Comparison of ENCODE assay signal across 23 cellular contexts in the genomic region with DNA sequence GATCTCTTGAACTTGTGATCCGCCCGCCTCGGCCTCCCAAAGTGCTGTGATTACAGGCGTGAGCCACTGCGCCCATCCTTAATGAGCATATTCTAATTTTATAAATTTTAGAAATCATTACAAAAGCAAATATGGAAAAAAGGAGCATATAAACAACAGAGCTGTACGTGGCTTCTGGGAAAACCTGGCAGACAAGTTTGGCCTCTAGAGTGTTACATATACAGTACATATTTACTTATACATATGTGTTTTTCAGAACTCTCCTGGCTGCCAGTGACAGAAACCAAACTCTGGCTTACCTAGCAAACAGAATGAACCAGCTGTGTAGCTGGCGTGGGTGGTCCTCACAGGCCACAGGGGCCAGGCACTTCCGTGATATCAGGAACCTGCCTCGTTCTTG. TPM values are rescaled to one million over a fixed set of nuclear protein-coding genes. Genes with fewer than 3 reads are reported as not detected.
DNase-seq lines count a peak whose midpoint lies in the region; ATAC-seq and TF ChIP-seq lines count a peak whose summit lies in the region.
"Had no signal": no experiment of that assay in that cellular context is flagged by ENCODE, and none has a peak within 500 bp of the region (broad histone marks: within the 10 kb centered on the region; RNA-seq: fewer than 3 reads in every experiment).

No MANE protein-coding gene starts in this region.

- WGBS in esophagus, 2 donors: 86 to 90% methylated on average over 9 of the region's 9 CpGs
- WGBS in suprapubic skin: 80% methylated on average over 9 of the region's 9 CpGs

- no peak for DNase-seq in suprapubic skin (ENCODE audit: low spot score in 2 of 2)
- no peak for DNase-seq in HFFc6
- DNase-seq in omental fat pad (ENCODE audit: low spot score): no peak
- DNase-seq in dedifferentiated amniotic fluid mesenchymal stem cell (ENCODE audit: extremely low spot score): no peak
- DNase-seq: BE2C; CD4-positive, CD25-positive, alpha-beta regulatory T cell; DMS79 treated with DMSO at 0.1 percent for 48 hours; GM23248; H9; NCI-H1694; NCI-H2081; NCI-H2171; NCI-H345; NCI-H524; NCI-H82; Right ventricle myocardium superior; SW 1271 had no signal

- no peak for TF ChIP-seq EP300 in suprapubic skin (IDR thresholded peaks at IDR 0.05)

- H3K4me3 Mint-ChIP-seq in HFFc6: no peak overlapping the region
- H3K4me3 Mint-ChIP-seq: CD4-positive, CD25-positive, alpha-beta regulatory T cell; H9 had no signal

- H3K4me3 ChIP-seq in esophagus (ENCODE audit: low read depth in 1 of 2, low read length in 2 of 2) (no peak overlapping the region), suprapubic skin (no peak overlapping the region)
- H3K4me3 ChIP-seq: GM23248, SK-N-MC had no signal

- no peaks in the 10 kb centered on the region for H3K4me1 Mint-ChIP-seq in HFFc6 (ENCODE audit: low read depth)
- H3K4me1 Mint-ChIP-seq: CD4-positive, CD25-positive, alpha-beta regulatory T cell; H9 had no signal

- H3K9me3 Mint-ChIP-seq in HFFc6: no peaks in the 10 kb centered on the region
- H3K9me3 Mint-ChIP-seq: CD4-positive, CD25-positive, alpha-beta regulatory T cell; H9 had no signal

- H3K27me3 Mint-ChIP-seq in HFFc6 (ENCODE audit: insufficient read depth): no peaks in the 10 kb centered on the region; the same call in none of the 2 replicates
- H3K27me3 Mint-ChIP-seq: CD4-positive, CD25-positive, alpha-beta regulatory T cell had no signal

- TF ChIP-seq CTCF in C4-2B (conservative IDR thresholded peaks at IDR 0.05): no peak
- TF ChIP-seq CTCF in VCaP (conservative IDR thresholded peaks at IDR 0.05): no peak
- TF ChIP-seq CTCF in suprapubic skin (IDR thresholded peaks at IDR 0.05): no peak
- TF ChIP-seq CTCF in HFFc6 (IDR thresholded peaks at IDR 0.05): no peak
- TF ChIP-seq CTCF in omental fat pad (IDR thresholded peaks at IDR 0.05): no peak

- H3K27ac ChIP-seq in C4-2B (peak overlapping the region; percentile 64), VCaP (peak overlapping the region; percentile 71), esophagus (ENCODE audit: low read depth in 2 of 2, low read length in 1 of 2) (peak overlapping the region; percentile 85 to 93), suprapubic skin (peak overlapping the region; percentile 75)
- H3K27ac ChIP-seq: GM23248, HL-60, KMS-11, SK-N-MC had no signal

- no peak for ATAC-seq in omental fat pad (ENCODE audit: low FRiP score)

- TF ChIP-seq POLR2A in suprapubic skin (IDR thresholded peaks at IDR 0.05): no peak

- peaks cover 0 to 10% of the 10 kb centered on the region in 2 donors for H3K4me1 ChIP-seq in esophagus (ENCODE audit: control insufficient read depth in 2 of 2, insufficient read depth in 2 of 2, low read length in 1 of 2)
- peaks cover 18% of the 10 kb centered on the region for H3K4me1 ChIP-seq in suprapubic skin
- H3K4me1 ChIP-seq: BE2C had no signal

- no peak overlapping the region for H3K27ac Mint-ChIP-seq in HFFc6
- H3K27ac Mint-ChIP-seq: CD4-positive, CD25-positive, alpha-beta regulatory T cell; H9 had no signal

- H3K27me3 ChIP-seq in esophagus (ENCODE audit: control insufficient read depth in 1 of 2, insufficient read depth in 2 of 2, low read length in 2 of 2) (no peaks in the 10 kb centered on the region), suprapubic skin (no peaks in the 10 kb centered on the region)
- H3K27me3 ChIP-seq: BE2C had no signal

- no peaks in the 10 kb centered on the region for H3K36me3 ChIP-seq in esophagus (ENCODE audit: control insufficient read depth in 2 of 2, insufficient read depth in 2 of 2, low read length in 1 of 2)
- no peaks in the 10 kb centered on the region for H3K36me3 ChIP-seq in suprapubic skin
- H3K36me3 ChIP-seq: BE2C had no signal

- H3K9me3 ChIP-seq in esophagus (ENCODE audit: control insufficient read depth in 2 of 2, insufficient read depth in 1 of 2, low read depth in 1 of 2, low read length in 1 of 2) (no peaks in the 10 kb centered on the region), suprapubic skin (no peaks in the 10 kb centered on the region)
- H3K9me3 ChIP-seq: BE2C had no signal

- H3K36me3 Mint-ChIP-seq in HFFc6 (ENCODE audit: low read depth): no peaks in the 10 kb centered on the region
- H3K36me3 Mint-ChIP-seq: CD4-positive, CD25-positive, alpha-beta regulatory T cell had no signal

RNA-seq across cellular contexts. Expression of gene DRC3, which starts 10.1 kb away (rescaled TPM):
- polyA plus RNA-seq in esophagus: 1 to 10 TPM in 1 of 2 donors, under 1 TPM in 1; 0.72 to 1.4 TPM
- 10 to 100 TPM in 1 of 4 donors, 1 to 10 TPM in 3; 2.0 to 10.6 (median 5.5) TPM for total RNA-seq in suprapubic skin
- total RNA-seq in HFFc6 (2021; fragmentation: NEBNext Ultra II Directional; extraction: Animal tissue kit (Norgen Biotek cat#: 25700)): under 1 TPM; 0.37 to 0.73 (median 0.61) TPM
- total RNA-seq in omental fat pad: 1 to 10 TPM in 3 of 4 donors, under 1 TPM in 1; 0.60 to 4.6 (median 1.9) TPM
- total RNA-seq: CD4-positive, CD25-positive, alpha-beta regulatory T cell had no signal
- polyA plus RNA-seq: CD4-positive, CD25-positive, alpha-beta regulatory T cell had no signal

RNA-seq across cellular contexts. Expression of gene TOM1L2, which starts 10.6 kb away (rescaled TPM):
- 10 to 100 TPM; 49.9 to 83.2 TPM for polyA plus RNA-seq in esophagus
- total RNA-seq in suprapubic skin: 100 to 1,000 TPM; 128 to 259 (median 162) TPM
- 100 to 1,000 TPM in 4 of 6 experiments, 10 to 100 TPM in 2; 92.1 to 144 (median 101) TPM for total RNA-seq in HFFc6 (2021; fragmentation: NEBNext Ultra II Directional; extraction: Animal tissue kit (Norgen Biotek cat#: 25700))
- 10 to 100 TPM; 25.9 to 30.3 (median 27.6) TPM for total RNA-seq in omental fat pad

RNA-seq across cellular contexts. Expression of gene ATPAF2, which starts 56.2 kb away (rescaled TPM):
- polyA plus RNA-seq in esophagus: 10 to 100 TPM; 16.2 to 21.0 TPM
- total RNA-seq in suprapubic skin (10 to 100 TPM; 18.2 to 41.6 (median 24.2) TPM), omental fat pad (10 to 100 TPM in 2 of 4 donors, 1 to 10 TPM in 2; 9.5 to 18.4 (median 13.1) TPM)
- total RNA-seq in HFFc6 (2021; fragmentation: NEBNext Ultra II Directional; extraction: Animal tissue kit (Norgen Biotek cat#: 25700)): 10 to 100 TPM; 21.5 to 28.4 (median 23.1) TPM

RNA-seq across cellular contexts. Expression of gene GID4, which starts 56.4 kb away (rescaled TPM):
- 1 to 10 TPM; 6.2 to 7.5 TPM for polyA plus RNA-seq in esophagus
- total RNA-seq in suprapubic skin (10 to 100 TPM; 13.9 to 23.5 (median 17.6) TPM), omental fat pad (10 to 100 TPM in 3 of 4 donors, 1 to 10 TPM in 1; 9.8 to 20.2 (median 10.5) TPM)
- total RNA-seq in HFFc6 (2021; fragmentation: NEBNext Ultra II Directional; extraction: Animal tissue kit (Norgen Biotek cat#: 25700)): 10 to 100 TPM in 2 of 6 experiments, 1 to 10 TPM in 4; 8.6 to 11.9 (median 9.5) TPM
